Comparison of ENCODE assay signal across 8 cellular contexts in genomic region chr18:54269924-54270844, GRCh38. TPM values are rescaled to one million over a fixed set of nuclear protein-coding genes. Genes with fewer than 3 reads are reported as not detected.
DNase-seq lines count a peak whose midpoint lies in the region; ATAC-seq and TF ChIP-seq lines count a peak whose summit lies in the region.

No MANE protein-coding gene starts in this region.

- intact Hi-C loops in activated B cell treated with CpG ODN at 0.5 μM for 24 hours (cut with micrococcal nuclease): loop anchor here (1.0 kb wide), 6 partner anchors 10 to 151 kb away; partner anchors contain the start of genes C18orf54, MBD2 and STARD6

- H3K27me3 Mint-ChIP-seq in activated B cell treated with CpG ODN at 0.5 μM for 24 hours: no peaks in the 10 kb centered on the region

- DNase-seq in NCI-H524 (lab: John Stamatoyannopoulos, UW) (peak; percentile 32 to 56), NCI-H524 treated with DMSO at 0.1 percent for 48 hours (lab: John Stamatoyannopoulos, UW) (no peak), NCI-H1105 (lab: John Stamatoyannopoulos, UW) (peak; percentile 49), activated B cell treated with CpG ODN at 0.5 μM for 24 hours (no peak), dermis microvascular lymphatic vessel endothelial cell (ENCODE audit: low read depth in 2 of 2) (peak; percentile 43 to 59), lung microvascular endothelial cell (ENCODE audit: low read depth in 2 of 2) (peak; percentile 58 to 68)
- DNase-seq in stimulated activated CD8-positive, alpha-beta memory T cell treated with anti-CD3 and anti-CD28 coated beads, Interleukin-7, amount 100 ng/mL, for 48 hours (ENCODE audit: extremely low read depth in 1 of 2, low read depth in 1 of 2): peak; percentile 41 to 57

- peak; percentile 46 for TF ChIP-seq CTCF in activated B cell treated with CpG ODN at 0.5 μM for 24 hours (IDR thresholded peaks at IDR 0.05)

- H3K27ac Mint-ChIP-seq in activated B cell treated with CpG ODN at 0.5 μM for 24 hours: peak overlapping the region; percentile 99

- H3K9me3 Mint-ChIP-seq in activated B cell treated with CpG ODN at 0.5 μM for 24 hours: no peaks in the 10 kb centered on the region

- CTCF ChIA-PET in activated B cell treated with CpG ODN at 0.5 μM for 24 hours (lab: Charles Lee): interaction anchor here (0.8 to 3.5 kb wide), 24 partner anchors 14 to 153 kb away, joined by 3 to 94 read pairs (median 4); partner anchors contain the start of genes C18orf54, MBD2 and STARD6

- ATAC-seq in HG02759 (IDR thresholded peaks at IDR 0.05; ENCODE audit: unreplicated experiment): peak; percentile 40
- peak; percentile 27 for ATAC-seq in activated B cell treated with CpG ODN at 0.5 μM for 24 hours (ENCODE audit: low read depth)

- peaks cover 31% of the 10 kb centered on the region for H3K4me1 Mint-ChIP-seq in activated B cell treated with CpG ODN at 0.5 μM for 24 hours

- POLR2A ChIA-PET in activated B cell treated with CpG ODN at 0.5 μM for 24 hours (lab: Charles Lee): interaction anchor here (0.6 to 4.5 kb wide), 24 partner anchors 9 to 1034 kb away, joined by 3 to 74 read pairs (median 4); partner anchors contain the start of genes C18orf54, MBD2 and STARD6

- H3K4me3 Mint-ChIP-seq in activated B cell treated with CpG ODN at 0.5 μM for 24 hours: peak overlapping the region; percentile 95

- peaks cover 8% of the 10 kb centered on the region for H3K36me3 Mint-ChIP-seq in activated B cell treated with CpG ODN at 0.5 μM for 24 hours (ENCODE audit: low read depth)

RNA-seq across cellular contexts. Expression of gene POLI, which starts 0.9 kb away (rescaled TPM):
- total RNA-seq in activated B cell treated with CpG ODN at 0.5 μM for 24 hours: 24.8 and 27.1 TPM in 2 replicates
- 8.9 and 15.3 TPM in 2 replicates for total RNA-seq in dermis microvascular lymphatic vessel endothelial cell
- total RNA-seq in lung microvascular endothelial cell: 8.5 and 19.6 TPM in 2 replicates

RNA-seq across cellular contexts. Expression of gene MBD2, which starts 45.7 kb away (rescaled TPM):
- total RNA-seq in activated B cell treated with CpG ODN at 0.5 μM for 24 hours (146 and 150 TPM in 2 replicates), dermis microvascular lymphatic vessel endothelial cell (21.2 and 22.6 TPM in 2 replicates), lung microvascular endothelial cell (18.7 and 45.0 TPM in 2 replicates)

Comparison
In these comparisons a context has a peak if more than half of its experiments do, and no peak if none do; other contexts are left out.
1. DNase-seq: peak in NCI-H524 (2 of 2), NCI-H1105 (single experiment), dermis microvascular lymphatic vessel endothelial cell (2 of 2), lung microvascular endothelial cell (2 of 2) and stimulated activated CD8-positive, alpha-beta memory T cell treated with anti-CD3 and anti-CD28 coated beads, Interleukin-7, amount 100 ng/mL, for 48 hours (2 of 2); none in NCI-H524 treated with DMSO at 0.1 percent for 48 hours (single experiment) and activated B cell treated with CpG ODN at 0.5 μM for 24 hours (single experiment).